Comparison of ENCODE assay signal across 1 cellular context in the genomic region with DNA sequence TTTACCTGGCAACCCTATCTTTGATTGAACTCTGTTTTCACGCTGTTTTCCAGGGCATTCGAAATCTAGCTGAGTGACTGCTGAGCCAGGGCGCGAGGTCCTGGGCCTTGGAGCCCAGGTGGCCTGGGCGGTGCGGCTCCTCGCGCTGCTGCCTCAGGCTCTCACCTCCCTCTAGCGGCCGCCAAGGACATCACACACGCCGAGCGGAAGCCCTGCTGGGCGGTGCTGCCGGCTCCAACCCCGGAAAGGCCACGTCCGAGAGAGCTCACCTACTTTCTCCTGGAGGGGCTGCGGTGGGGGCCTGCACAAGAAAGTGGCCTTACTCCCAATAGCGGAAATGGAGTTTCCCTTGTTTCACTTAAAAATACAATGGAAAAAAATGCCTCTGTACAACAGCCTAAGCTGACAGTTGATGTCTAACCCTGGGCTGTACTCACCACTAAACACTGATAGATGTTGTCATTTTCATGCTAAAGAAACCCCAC.
A peak's percentile ranks its signal among the peaks of the same experiment; 100 is the strongest.
TF ChIP-seq lines count a peak whose summit lies in the region.

No MANE protein-coding gene starts in this region.

TF ChIP-seq in HepG2, 621 proteins besides CTCF, POLR2A, EP300 and RAD21 (continued from another document and continues in another):
- TF ChIP-seq POLR2AphosphoS2 (IDR thresholded peaks at IDR 0.05; ENCODE audit: low read depth, low read length) (no peak), CREB1 (IDR thresholded peaks at IDR 0.05) (no peak), CREB1 (CRISPR knock-in tag; IDR thresholded peaks at IDR 0.05) (no peak), ZNF136 (CRISPR knock-in tag; IDR thresholded peaks at IDR 0.05; ENCODE audit: low read depth) (no peak), NONO (IDR thresholded peaks at IDR 0.05) (no peak), NONO (CRISPR knock-in tag; conservative IDR thresholded peaks at IDR 0.05) (no peak), ZNF614 (CRISPR knock-in tag; IDR thresholded peaks at IDR 0.05; ENCODE audit: borderline replicate concordance) (0 out of 2 replicates have a peak, but pooled peaks have one; percentile 26), ONECUT2 (CRISPR knock-in tag; IDR thresholded peaks at IDR 0.05) (no peak), ELF3 (CRISPR knock-in tag; IDR thresholded peaks at IDR 0.05) (0 out of 2 replicates have a peak, but pooled peaks have one; percentile 19), ZNF768 (CRISPR knock-in tag; IDR thresholded peaks at IDR 0.05) (peak; percentile 68; the same call in 1 of the 2 replicates), U2AF1 (optimal IDR thresholded peaks at IDR 0.05; ENCODE audit: low read depth, low read length) (no peak), CEBPB (IDR thresholded peaks at IDR 0.05; ENCODE audit: borderline replicate concordance, low read depth, low read length) (no peak), ZNF777 (CRISPR knock-in tag; IDR thresholded peaks at IDR 0.05) (0 out of 2 replicates have a peak, but pooled peaks have one; percentile 48), NAIF1 (CRISPR knock-in tag; IDR thresholded peaks at IDR 0.05; ENCODE audit: borderline replicate concordance) (no peak), SRY (CRISPR knock-in tag; IDR thresholded peaks at IDR 0.05) (0 out of 2 replicates have a peak, but pooled peaks have one; percentile 45), HDAC1 (CRISPR knock-in tag; IDR thresholded peaks at IDR 0.05) (peak; percentile 41; the same call in 1 of the 2 replicates), ISX (CRISPR knock-in tag; conservative IDR thresholded peaks at IDR 0.05) (no peak), KLF15 (CRISPR knock-in tag; IDR thresholded peaks at IDR 0.05; ENCODE audit: borderline replicate concordance) (no peak), CCDC6 (CRISPR knock-in tag; IDR thresholded peaks at IDR 0.05) (0 out of 2 replicates have a peak, but pooled peaks have one; percentile 23), TRIM24 (CRISPR knock-in tag; IDR thresholded peaks at IDR 0.05) (no peak), ZNF775 (CRISPR knock-in tag; IDR thresholded peaks at IDR 0.05; ENCODE audit: borderline replicate concordance) (no peak), ZNF850 (CRISPR knock-in tag; conservative IDR thresholded peaks at IDR 0.05) (no peak), ZNF781 (CRISPR knock-in tag; IDR thresholded peaks at IDR 0.05; ENCODE audit: borderline replicate concordance, not compliant biosample characterization) (peak; percentile 30), ZSCAN9 (CRISPR knock-in tag; IDR thresholded peaks at IDR 0.05; ENCODE audit: borderline replicate concordance) (no peak), ZNF776 (CRISPR knock-in tag; IDR thresholded peaks at IDR 0.05) (no peak), KAT7 (CRISPR knock-in tag; IDR thresholded peaks at IDR 0.05; ENCODE audit: borderline replicate concordance) (0 out of 2 replicates have a peak, but pooled peaks have one; percentile 32), ARNT2 (CRISPR knock-in tag; IDR thresholded peaks at IDR 0.05; ENCODE audit: low read depth) (0 out of 2 replicates have a peak, but pooled peaks have one; percentile 35), ZNF501 (CRISPR knock-in tag; IDR thresholded peaks at IDR 0.05) (peak; percentile 72), ZNF121 (CRISPR knock-in tag; IDR thresholded peaks at IDR 0.05) (no peak), MED1 (CRISPR knock-in tag; IDR thresholded peaks at IDR 0.05) (0 out of 2 replicates have a peak, but pooled peaks have one; percentile 40), U2AF2 (IDR thresholded peaks at IDR 0.05; ENCODE audit: low read depth, low read length) (no peak), NFYB (CRISPR knock-in tag; IDR thresholded peaks at IDR 0.05) (no peak), ZNF224 (CRISPR knock-in tag; IDR thresholded peaks at IDR 0.05) (no peak)
- TF ChIP-seq, protein P1, sequence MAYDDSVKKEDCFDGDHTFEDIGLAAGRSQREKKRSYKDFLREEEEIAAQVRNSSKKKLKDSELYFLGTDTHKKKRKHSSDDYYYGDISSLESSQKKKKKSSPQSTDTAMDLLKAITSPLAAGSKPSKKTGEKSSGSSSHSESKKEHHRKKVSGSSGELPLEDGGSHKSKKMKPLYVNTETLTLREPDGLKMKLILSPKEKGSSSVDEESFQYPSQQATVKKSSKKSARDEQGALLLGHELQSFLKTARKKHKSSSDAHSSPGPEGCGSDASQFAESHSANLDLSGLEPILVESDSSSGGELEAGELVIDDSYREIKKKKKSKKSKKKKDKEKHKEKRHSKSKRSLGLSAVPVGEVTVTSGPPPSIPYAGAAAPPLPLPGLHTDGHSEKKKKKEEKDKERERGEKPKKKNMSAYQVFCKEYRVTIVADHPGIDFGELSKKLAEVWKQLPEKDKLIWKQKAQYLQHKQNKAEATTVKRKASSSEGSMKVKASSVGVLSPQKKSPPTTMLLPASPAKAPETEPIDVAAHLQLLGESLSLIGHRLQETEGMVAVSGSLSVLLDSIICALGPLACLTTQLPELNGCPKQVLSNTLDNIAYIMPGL (CRISPR knock-in tag; IDR thresholded peaks at IDR 0.05; ENCODE audit: borderline replicate concordance in 1 of 2, low read depth in 1 of 2), result peak; percentile 91 to 96
- TF ChIP-seq, protein P2, sequence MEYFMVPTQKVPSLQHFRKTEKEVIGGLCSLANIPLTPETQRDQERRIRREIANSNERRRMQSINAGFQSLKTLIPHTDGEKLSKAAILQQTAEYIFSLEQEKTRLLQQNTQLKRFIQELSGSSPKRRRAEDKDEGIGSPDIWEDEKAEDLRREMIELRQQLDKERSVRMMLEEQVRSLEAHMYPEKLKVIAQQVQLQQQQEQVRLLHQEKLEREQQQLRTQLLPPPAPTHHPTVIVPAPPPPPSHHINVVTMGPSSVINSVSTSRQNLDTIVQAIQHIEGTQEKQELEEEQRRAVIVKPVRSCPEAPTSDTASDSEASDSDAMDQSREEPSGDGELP (IDR thresholded peaks at IDR 0.05; ENCODE audit: borderline replicate concordance, low read depth), result no peak
- TF ChIP-seq, protein P3, sequence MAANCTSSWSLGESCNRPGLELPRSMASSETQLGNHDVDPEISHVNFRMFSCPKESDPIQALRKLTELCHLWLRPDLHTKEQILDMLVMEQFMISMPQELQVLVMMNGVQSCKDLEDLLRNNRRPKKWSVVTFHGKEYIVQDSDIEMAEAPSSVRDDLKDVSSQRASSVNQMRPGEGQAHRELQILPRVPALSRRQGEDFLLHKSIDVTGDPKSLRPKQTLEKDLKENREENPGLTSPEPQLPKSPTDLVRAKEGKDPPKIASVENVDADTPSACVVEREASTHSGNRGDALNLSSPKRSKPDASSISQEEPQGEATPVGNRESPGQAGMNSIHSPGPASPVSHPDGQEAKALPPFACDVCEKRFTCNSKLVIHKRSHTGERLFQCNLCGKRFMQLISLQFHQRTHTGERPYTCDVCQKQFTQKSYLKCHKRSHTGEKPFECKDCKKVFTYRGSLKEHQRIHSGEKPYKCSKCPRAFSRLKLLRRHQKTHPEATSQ (CRISPR knock-in tag; IDR thresholded peaks at IDR 0.05; ENCODE audit: borderline replicate concordance), result no peak
- TF ChIP-seq, protein P4, sequence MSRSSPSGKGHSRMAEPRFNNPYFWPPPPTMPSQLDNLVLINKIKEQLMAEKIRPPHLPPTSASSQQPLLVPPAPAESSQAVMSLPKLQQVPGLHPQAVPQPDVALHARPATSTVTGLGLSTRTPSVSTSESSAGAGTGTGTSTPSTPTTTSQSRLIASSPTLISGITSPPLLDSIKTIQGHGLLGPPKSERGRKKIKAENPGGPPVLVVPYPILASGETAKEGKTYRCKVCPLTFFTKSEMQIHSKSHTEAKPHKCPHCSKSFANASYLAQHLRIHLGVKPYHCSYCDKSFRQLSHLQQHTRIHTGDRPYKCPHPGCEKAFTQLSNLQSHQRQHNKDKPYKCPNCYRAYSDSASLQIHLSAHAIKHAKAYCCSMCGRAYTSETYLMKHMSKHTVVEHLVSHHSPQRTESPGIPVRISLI (CRISPR knock-in tag; IDR thresholded peaks at IDR 0.05; ENCODE audit: borderline replicate concordance), result peak; percentile 58; the same call in 1 of the 2 replicates
- TF ChIP-seq, protein P5, sequence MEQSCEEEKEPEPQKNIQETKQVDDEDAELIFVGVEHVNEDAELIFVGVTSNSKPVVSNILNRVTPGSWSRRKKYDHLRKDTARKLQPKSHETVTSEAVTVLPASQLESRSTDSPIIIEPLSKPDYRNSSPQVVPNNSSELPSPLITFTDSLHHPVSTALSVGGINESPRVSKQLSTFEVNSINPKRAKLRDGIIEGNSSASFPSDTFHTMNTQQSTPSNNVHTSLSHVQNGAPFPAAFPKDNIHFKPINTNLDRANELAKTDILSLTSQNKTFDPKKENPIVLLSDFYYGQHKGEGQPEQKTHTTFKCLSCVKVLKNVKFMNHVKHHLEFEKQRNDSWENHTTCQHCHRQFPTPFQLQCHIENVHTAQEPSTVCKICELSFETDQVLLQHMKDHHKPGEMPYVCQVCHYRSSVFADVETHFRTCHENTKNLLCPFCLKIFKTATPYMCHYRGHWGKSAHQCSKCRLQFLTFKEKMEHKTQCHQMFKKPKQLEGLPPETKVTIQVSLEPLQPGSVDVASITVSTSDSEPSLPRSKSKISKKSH (CRISPR knock-in tag; IDR thresholded peaks at IDR 0.05; ENCODE audit: borderline replicate concordance), result no peak
- TF ChIP-seq, protein P6, sequence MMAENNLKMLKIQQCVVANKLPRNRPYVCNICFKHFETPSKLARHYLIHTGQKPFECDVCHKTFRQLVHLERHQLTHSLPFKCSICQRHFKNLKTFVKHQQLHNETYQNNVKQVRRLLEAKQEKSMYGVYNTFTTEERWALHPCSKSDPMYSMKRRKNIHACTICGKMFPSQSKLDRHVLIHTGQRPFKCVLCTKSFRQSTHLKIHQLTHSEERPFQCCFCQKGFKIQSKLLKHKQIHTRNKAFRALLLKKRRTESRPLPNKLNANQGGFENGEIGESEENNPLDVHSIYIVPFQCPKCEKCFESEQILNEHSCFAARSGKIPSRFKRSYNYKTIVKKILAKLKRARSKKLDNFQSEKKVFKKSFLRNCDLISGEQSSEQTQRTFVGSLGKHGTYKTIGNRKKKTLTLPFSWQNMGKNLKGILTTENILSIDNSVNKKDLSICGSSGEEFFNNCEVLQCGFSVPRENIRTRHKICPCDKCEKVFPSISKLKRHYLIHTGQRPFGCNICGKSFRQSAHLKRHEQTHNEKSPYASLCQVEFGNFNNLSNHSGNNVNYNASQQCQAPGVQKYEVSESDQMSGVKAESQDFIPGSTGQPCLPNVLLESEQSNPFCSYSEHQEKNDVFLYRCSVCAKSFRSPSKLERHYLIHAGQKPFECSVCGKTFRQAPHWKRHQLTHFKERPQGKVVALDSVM (CRISPR knock-in tag; IDR thresholded peaks at IDR 0.05), result no peak
- TF ChIP-seq, protein P7, sequence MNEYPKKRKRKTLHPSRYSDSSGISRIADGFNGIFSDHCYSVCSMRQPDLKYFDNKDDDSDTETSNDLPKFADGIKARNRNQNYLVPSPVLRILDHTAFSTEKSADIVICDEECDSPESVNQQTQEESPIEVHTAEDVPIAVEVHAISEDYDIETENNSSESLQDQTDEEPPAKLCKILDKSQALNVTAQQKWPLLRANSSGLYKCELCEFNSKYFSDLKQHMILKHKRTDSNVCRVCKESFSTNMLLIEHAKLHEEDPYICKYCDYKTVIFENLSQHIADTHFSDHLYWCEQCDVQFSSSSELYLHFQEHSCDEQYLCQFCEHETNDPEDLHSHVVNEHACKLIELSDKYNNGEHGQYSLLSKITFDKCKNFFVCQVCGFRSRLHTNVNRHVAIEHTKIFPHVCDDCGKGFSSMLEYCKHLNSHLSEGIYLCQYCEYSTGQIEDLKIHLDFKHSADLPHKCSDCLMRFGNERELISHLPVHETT (CRISPR knock-in tag; conservative IDR thresholded peaks at IDR 0.05), result no peak
- TF ChIP-seq, protein P8, sequence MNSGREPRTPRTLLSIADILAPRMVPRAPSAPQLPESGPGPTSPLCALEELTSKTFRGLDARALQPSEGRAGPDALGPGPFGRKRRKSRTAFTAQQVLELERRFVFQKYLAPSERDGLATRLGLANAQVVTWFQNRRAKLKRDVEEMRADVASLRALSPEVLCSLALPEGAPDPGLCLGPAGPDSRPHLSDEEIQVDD (CRISPR knock-in tag; IDR thresholded peaks at IDR 0.05; ENCODE audit: borderline replicate concordance), result peak; percentile 34; the same call in 1 of the 2 replicates
- TF ChIP-seq, protein P9, sequence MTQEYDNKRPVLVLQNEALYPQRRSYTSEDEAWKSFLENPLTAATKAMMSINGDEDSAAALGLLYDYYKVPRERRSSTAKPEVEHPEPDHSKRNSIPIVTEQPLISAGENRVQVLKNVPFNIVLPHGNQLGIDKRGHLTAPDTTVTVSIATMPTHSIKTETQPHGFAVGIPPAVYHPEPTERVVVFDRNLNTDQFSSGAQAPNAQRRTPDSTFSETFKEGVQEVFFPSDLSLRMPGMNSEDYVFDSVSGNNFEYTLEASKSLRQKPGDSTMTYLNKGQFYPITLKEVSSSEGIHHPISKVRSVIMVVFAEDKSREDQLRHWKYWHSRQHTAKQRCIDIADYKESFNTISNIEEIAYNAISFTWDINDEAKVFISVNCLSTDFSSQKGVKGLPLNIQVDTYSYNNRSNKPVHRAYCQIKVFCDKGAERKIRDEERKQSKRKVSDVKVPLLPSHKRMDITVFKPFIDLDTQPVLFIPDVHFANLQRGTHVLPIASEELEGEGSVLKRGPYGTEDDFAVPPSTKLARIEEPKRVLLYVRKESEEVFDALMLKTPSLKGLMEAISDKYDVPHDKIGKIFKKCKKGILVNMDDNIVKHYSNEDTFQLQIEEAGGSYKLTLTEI (CRISPR knock-in tag; conservative IDR thresholded peaks at IDR 0.05), result no peak
- TF ChIP-seq, protein P10, sequence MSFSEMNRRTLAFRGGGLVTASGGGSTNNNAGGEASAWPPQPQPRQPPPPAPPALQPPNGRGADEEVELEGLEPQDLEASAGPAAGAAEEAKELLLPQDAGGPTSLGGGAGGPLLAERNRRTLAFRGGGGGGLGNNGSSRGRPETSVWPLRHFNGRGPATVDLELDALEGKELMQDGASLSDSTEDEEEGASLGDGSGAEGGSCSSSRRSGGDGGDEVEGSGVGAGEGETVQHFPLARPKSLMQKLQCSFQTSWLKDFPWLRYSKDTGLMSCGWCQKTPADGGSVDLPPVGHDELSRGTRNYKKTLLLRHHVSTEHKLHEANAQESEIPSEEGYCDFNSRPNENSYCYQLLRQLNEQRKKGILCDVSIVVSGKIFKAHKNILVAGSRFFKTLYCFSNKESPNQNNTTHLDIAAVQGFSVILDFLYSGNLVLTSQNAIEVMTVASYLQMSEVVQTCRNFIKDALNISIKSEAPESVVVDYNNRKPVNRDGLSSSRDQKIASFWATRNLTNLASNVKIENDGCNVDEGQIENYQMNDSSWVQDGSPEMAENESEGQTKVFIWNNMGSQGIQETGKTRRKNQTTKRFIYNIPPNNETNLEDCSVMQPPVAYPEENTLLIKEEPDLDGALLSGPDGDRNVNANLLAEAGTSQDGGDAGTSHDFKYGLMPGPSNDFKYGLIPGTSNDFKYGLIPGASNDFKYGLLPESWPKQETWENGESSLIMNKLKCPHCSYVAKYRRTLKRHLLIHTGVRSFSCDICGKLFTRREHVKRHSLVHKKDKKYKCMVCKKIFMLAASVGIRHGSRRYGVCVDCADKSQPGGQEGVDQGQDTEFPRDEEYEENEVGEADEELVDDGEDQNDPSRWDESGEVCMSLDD (CRISPR knock-in tag; IDR thresholded peaks at IDR 0.05; ENCODE audit: borderline replicate concordance), result no peak
- TF ChIP-seq, protein P11, sequence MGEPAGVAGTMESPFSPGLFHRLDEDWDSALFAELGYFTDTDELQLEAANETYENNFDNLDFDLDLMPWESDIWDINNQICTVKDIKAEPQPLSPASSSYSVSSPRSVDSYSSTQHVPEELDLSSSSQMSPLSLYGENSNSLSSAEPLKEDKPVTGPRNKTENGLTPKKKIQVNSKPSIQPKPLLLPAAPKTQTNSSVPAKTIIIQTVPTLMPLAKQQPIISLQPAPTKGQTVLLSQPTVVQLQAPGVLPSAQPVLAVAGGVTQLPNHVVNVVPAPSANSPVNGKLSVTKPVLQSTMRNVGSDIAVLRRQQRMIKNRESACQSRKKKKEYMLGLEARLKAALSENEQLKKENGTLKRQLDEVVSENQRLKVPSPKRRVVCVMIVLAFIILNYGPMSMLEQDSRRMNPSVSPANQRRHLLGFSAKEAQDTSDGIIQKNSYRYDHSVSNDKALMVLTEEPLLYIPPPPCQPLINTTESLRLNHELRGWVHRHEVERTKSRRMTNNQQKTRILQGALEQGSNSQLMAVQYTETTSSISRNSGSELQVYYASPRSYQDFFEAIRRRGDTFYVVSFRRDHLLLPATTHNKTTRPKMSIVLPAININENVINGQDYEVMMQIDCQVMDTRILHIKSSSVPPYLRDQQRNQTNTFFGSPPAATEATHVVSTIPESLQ (CRISPR knock-in tag; conservative IDR thresholded peaks at IDR 0.05), result no peak
